Comparison of ENCODE assay signal across 9 cellular contexts in genomic region chr3:101379695-101380376, GRCh38. TPM values are rescaled to one million over a fixed set of nuclear protein-coding genes. Genes with fewer than 3 reads are reported as not detected.
A peak's percentile ranks its signal among the peaks of the same experiment; 100 is the strongest.
DNase-seq lines count a peak whose midpoint lies in the region; ATAC-seq lines count a peak whose summit lies in the region.
"Had no signal": no experiment of that assay in that cellular context is flagged by ENCODE, and none has a peak within 500 bp of the region (broad histone marks: within the 10 kb centered on the region; RNA-seq: fewer than 3 reads in every experiment).

No MANE protein-coding gene starts in this region.

- peaks cover 5% of the 10 kb centered on the region for H3K36me3 Mint-ChIP-seq in activated CD4-positive, alpha-beta T cell treated with anti-CD3 and anti-CD28 coated beads, Interleukin-2, amount 10 ng/mL, durations not matched to agents 24 days and 14 days (ENCODE audit: low read depth)

- peaks cover 26% of the 10 kb centered on the region for H3K4me1 Mint-ChIP-seq in activated CD4-positive, alpha-beta T cell treated with anti-CD3 and anti-CD28 coated beads, Interleukin-2, amount 10 ng/mL, durations not matched to agents 24 days and 14 days

- no peaks in the 10 kb centered on the region for H3K27me3 Mint-ChIP-seq in activated CD4-positive, alpha-beta T cell treated with anti-CD3 and anti-CD28 coated beads, Interleukin-2, amount 10 ng/mL, durations not matched to agents 24 days and 14 days

- peak overlapping the region; percentile 58 for H3K4me3 Mint-ChIP-seq in activated CD4-positive, alpha-beta T cell treated with anti-CD3 and anti-CD28 coated beads, Interleukin-2, amount 10 ng/mL, durations not matched to agents 24 days and 14 days

- ATAC-seq in HG02759 (IDR thresholded peaks at IDR 0.05; ENCODE audit: unreplicated experiment) (peak; percentile 91), left ventricle myocardium superior (no peak)
- ATAC-seq: A549 had no signal

- intact Hi-C loops in activated CD4-positive, alpha-beta T cell treated with anti-CD3 and anti-CD28 coated beads, Interleukin-2, amount 10 ng/mL, durations not matched to agents 24 days and 14 days (cut with micrococcal nuclease) = loop anchor here (1.0 to 10.0 kb wide), 11 partner anchors 10 to 1063 kb away; partner anchors contain the start of genes LNP1, NIT2, PCNP and TOMM70
- intact Hi-C loops in left ventricle myocardium superior (cut with micrococcal nuclease) = no loop called here

- H3K9me3 Mint-ChIP-seq in activated CD4-positive, alpha-beta T cell treated with anti-CD3 and anti-CD28 coated beads, Interleukin-2, amount 10 ng/mL, durations not matched to agents 24 days and 14 days = peaks cover 5% of the 10 kb centered on the region

- DNase-seq in activated CD4-positive, alpha-beta T cell treated with anti-CD3 and anti-CD28 coated beads, Interleukin-2, amount 10 ng/mL, durations not matched to agents 24 days and 14 days = no peak
- DNase-seq in activated CD4-positive, alpha-beta T cell treated with anti-CD3 and anti-CD28 coated beads, Interleukin-2, amount 50 U/mL, for 4 hours = no peak
- DNase-seq in MV-4-11 (lab: John Stamatoyannopoulos, UW) (peak; percentile 88), pons (ENCODE audit: low spot score) (peak; percentile 24), left ventricle myocardium superior (no peak)
- DNase-seq in stimulated activated CD4-positive, alpha-beta T cell treated with anti-CD3 and anti-CD28 coated beads, Interleukin-1b, Interleukin-23, amount 100 ng/mL, for 48 hours = no peak
- DNase-seq in central memory CD4-positive, alpha-beta T cell = no peak

- peak overlapping the region; percentile 64 for H3K27ac Mint-ChIP-seq in activated CD4-positive, alpha-beta T cell treated with anti-CD3 and anti-CD28 coated beads, Interleukin-2, amount 10 ng/mL, durations not matched to agents 24 days and 14 days

RNA-seq across cellular contexts. Expression of gene IMPG2, which starts 59.5 kb away (rescaled TPM):
- 0.02 and 0.05 TPM in 2 replicates for total RNA-seq in activated CD4-positive, alpha-beta T cell treated with anti-CD3 and anti-CD28 coated beads, Interleukin-2, amount 10 ng/mL, durations not matched to agents 24 days and 14 days
- 0.20 TPM for total RNA-seq in left ventricle myocardium superior

Comparison
In these comparisons a context has a peak if more than half of its experiments do, and no peak if none do; other contexts are left out.
1. DNase-seq: peak in MV-4-11 (single experiment) and pons (single experiment); none in activated CD4-positive, alpha-beta T cell treated with anti-CD3 and anti-CD28 coated beads, Interleukin-2, amount 10 ng/mL, durations not matched to agents 24 days and 14 days (single experiment), activated CD4-positive, alpha-beta T cell treated with anti-CD3 and anti-CD28 coated beads, Interleukin-2, amount 50 U/mL, for 4 hours (0 of 2), left ventricle myocardium superior (single experiment), stimulated activated CD4-positive, alpha-beta T cell treated with anti-CD3 and anti-CD28 coated beads, Interleukin-1b, Interleukin-23, amount 100 ng/mL, for 48 hours (single experiment) and central memory CD4-positive, alpha-beta T cell (single experiment).